In the genomic region with DNA sequence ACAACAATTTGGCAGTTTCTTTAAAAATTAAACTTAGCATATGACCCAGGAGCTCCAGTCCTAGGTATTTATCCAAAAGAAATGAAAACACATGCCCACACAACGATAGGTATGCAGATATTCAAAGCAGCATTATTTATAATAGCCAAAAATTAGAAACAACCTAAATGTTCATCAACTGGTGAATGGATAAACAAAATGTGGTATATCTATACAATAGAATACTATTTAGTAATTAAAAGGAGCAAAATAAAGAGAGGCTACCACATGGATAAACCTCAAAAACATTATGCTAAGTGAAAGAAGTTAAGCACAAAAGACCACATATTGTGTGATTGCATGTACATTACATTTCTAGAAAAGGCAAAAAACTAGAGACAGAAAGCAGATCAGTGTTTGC, we compare ENCODE assay signal across 29 cellular contexts.
"Had no signal": no experiment of that assay in that cellular context is flagged by ENCODE, and none has a peak within 500 bp of the region (broad histone marks: within the 10 kb centered on the region; RNA-seq: fewer than 3 reads in every experiment).

No MANE protein-coding gene starts in this region.

- H3K27ac ChIP-seq: stomach, suprapubic skin, testis, thyroid gland, tibial artery, transverse colon, upper lobe of left lung, upper lobe of right lung, uterus, vagina had no signal

- H3K36me3 ChIP-seq: stomach, suprapubic skin, thoracic aorta, thyroid gland, tibial artery, tibial nerve, transverse colon, upper lobe of left lung, upper lobe of right lung, uterus, vagina had no signal

- H3K36me3 Mint-ChIP-seq: stimulated activated effector memory CD8-positive, alpha-beta T cell treated with anti-CD3 and anti-CD28 coated beads, Interleukin-12 subunit alpha, Interleukin-12 subunit beta, amount 100 ng/mL, for 72 hours; stimulated activated memory B cell treated with anti-CD40 and anti-IgM and Interleukin-4, amounts not matched to agents 10 μg/mL and 1 μg/mL and 100 μg/mL, for 72 hours had no signal

- H3K9me3 ChIP-seq: stomach, suprapubic skin, testis, thoracic aorta, thyroid gland, tibial artery, tibial nerve, transverse colon, upper lobe of left lung, upper lobe of right lung, uterus, vagina had no signal

- DNase-seq: stimulated activated CD4-positive, alpha-beta T cell treated with anti-CD3 and anti-CD28 coated beads, Interleukin-2, amount 100 ng/mL, for 48 hours; stimulated activated CD4-positive, alpha-beta T cell treated with anti-CD3 and anti-CD28 coated beads, Interleukin-4, amount 100 ng/mL, for 1 hour; stimulated activated CD4-positive, alpha-beta T cell treated with anti-CD3 and anti-CD28 coated beads, Interleukin-4, amount 100 ng/mL, for 24 hours; stimulated activated CD4-positive, alpha-beta T cell treated with anti-CD3 and anti-CD28 coated beads, Interleukin-4, amount 100 ng/mL, for 4 hours; stimulated activated CD8-positive, alpha-beta memory T cell treated with anti-CD3 and anti-CD28 coated beads, Interleukin-4, amount 100 ng/mL, for 48 hours; stimulated activated naive B cell treated with anti-CD40 and anti-IgM and Interleukin-4, amounts not matched to agents 10 μg/mL and 1 μg/mL and 100 μg/mL, for 72 hours; stimulated activated naive CD4-positive, alpha-beta T cell; stimulated activated naive CD4-positive, alpha-beta T cell treated with Interleukin-2 at 50 U/mL for 16 hours; stimulated activated naive CD8-positive, alpha-beta T cell treated with anti-CD3 and anti-CD28 coated beads, Interleukin-15, amount 100 ng/mL, for 72 hours; stimulated activated naive CD8-positive, alpha-beta T cell treated with anti-CD3 and anti-CD28 coated beads, Interleukin-15, Interleukin-2, amounts not matched to agents 100 U/mL and 50 U/mL, for 24 hours; stomach; substantia nigra; testis; thyroid gland; tibial artery; transverse colon; trophoblast cell; upper lobe of left lung; upper lobe of right lung; uterus had no signal

- H3K27ac Mint-ChIP-seq: stimulated activated effector memory CD8-positive, alpha-beta T cell treated with anti-CD3 and anti-CD28 coated beads, Interleukin-12 subunit alpha, Interleukin-12 subunit beta, amount 100 ng/mL, for 72 hours; stimulated activated memory B cell treated with anti-CD40 and anti-IgM and Interleukin-4, amounts not matched to agents 10 μg/mL and 1 μg/mL and 100 μg/mL, for 72 hours; stimulated activated naive B cell treated with anti-CD40 and anti-IgM and Interleukin-4, amounts not matched to agents 10 μg/mL and 1 μg/mL and 100 μg/mL, for 72 hours; stimulated activated naive CD8-positive, alpha-beta T cell treated with anti-CD3 and anti-CD28 coated beads, Interleukin-15, amount 100 ng/mL, for 72 hours; stimulated activated naive CD8-positive, alpha-beta T cell treated with anti-CD3 and anti-CD28 coated beads, Interleukin-15, Interleukin-2, amounts not matched to agents 100 ng/mL and 50 ng/mL, for 24 hours; type B pancreatic cell had no signal

- ATAC-seq: stimulated activated effector memory CD8-positive, alpha-beta T cell treated with anti-CD3 and anti-CD28 coated beads, Interleukin-12 subunit alpha, Interleukin-12 subunit beta, amount 100 ng/mL, for 72 hours; stimulated activated memory B cell treated with anti-CD40 and anti-IgM and Interleukin-4, amounts not matched to agents 10 μg/mL and 1 μg/mL and 100 μg/mL, for 72 hours; stimulated activated naive B cell treated with anti-CD40 and anti-IgM and Interleukin-4, amounts not matched to agents 10 μg/mL and 1 μg/mL and 100 μg/mL, for 72 hours; stimulated activated naive CD8-positive, alpha-beta T cell treated with anti-CD3 and anti-CD28 coated beads, Interleukin-15, amount 100 ng/mL, for 72 hours; stimulated activated naive CD8-positive, alpha-beta T cell treated with anti-CD3 and anti-CD28 coated beads, Interleukin-15, Interleukin-2, amounts not matched to agents 100 U/mL and 50 U/mL, for 24 hours; upper lobe of right lung had no signal

- H3K4me3 ChIP-seq: stomach, suprapubic skin, testis, thoracic aorta, thyroid gland, tibial artery, tibial nerve, transverse colon, upper lobe of left lung, upper lobe of right lung, uterus, vagina had no signal

- H3K27me3 ChIP-seq: stomach, suprapubic skin, testis, thyroid gland, tibial artery, tibial nerve, transverse colon, upper lobe of left lung, upper lobe of right lung, uterus, vagina had no signal

- H3K27me3 Mint-ChIP-seq: stimulated activated memory B cell treated with anti-CD40 and anti-IgM and Interleukin-4, amounts not matched to agents 10 μg/mL and 1 μg/mL and 100 μg/mL, for 72 hours; stimulated activated naive B cell treated with anti-CD40 and anti-IgM and Interleukin-4, amounts not matched to agents 10 μg/mL and 1 μg/mL and 100 μg/mL, for 72 hours had no signal

- H3K4me1 Mint-ChIP-seq: stimulated activated effector memory CD8-positive, alpha-beta T cell treated with anti-CD3 and anti-CD28 coated beads, Interleukin-12 subunit alpha, Interleukin-12 subunit beta, amount 100 ng/mL, for 72 hours; stimulated activated naive CD8-positive, alpha-beta T cell treated with anti-CD3 and anti-CD28 coated beads, Interleukin-15, amount 100 ng/mL, for 72 hours had no signal

- H3K4me3 Mint-ChIP-seq: stimulated activated effector memory CD8-positive, alpha-beta T cell treated with anti-CD3 and anti-CD28 coated beads, Interleukin-12 subunit alpha, Interleukin-12 subunit beta, amount 100 ng/mL, for 72 hours; stimulated activated memory B cell treated with anti-CD40 and anti-IgM and Interleukin-4, amounts not matched to agents 10 μg/mL and 1 μg/mL and 100 μg/mL, for 72 hours; stimulated activated naive B cell treated with anti-CD40 and anti-IgM and Interleukin-4, amounts not matched to agents 10 μg/mL and 1 μg/mL and 100 μg/mL, for 72 hours; stimulated activated naive CD8-positive, alpha-beta T cell treated with anti-CD3 and anti-CD28 coated beads, Interleukin-15, amount 100 ng/mL, for 72 hours; stimulated activated naive CD8-positive, alpha-beta T cell treated with anti-CD3 and anti-CD28 coated beads, Interleukin-15, Interleukin-2, amounts not matched to agents 100 ng/mL and 50 ng/mL, for 24 hours; type B pancreatic cell had no signal

- H3K4me1 ChIP-seq: testis, thyroid gland had no signal

- FAIRE-seq: urothelium cell line had no signal

- H3K9me3 Mint-ChIP-seq: stimulated activated effector memory CD8-positive, alpha-beta T cell treated with anti-CD3 and anti-CD28 coated beads, Interleukin-12 subunit alpha, Interleukin-12 subunit beta, amount 100 ng/mL, for 72 hours; stimulated activated naive CD8-positive, alpha-beta T cell treated with anti-CD3 and anti-CD28 coated beads, Interleukin-15, amount 100 ng/mL, for 72 hours; stimulated activated naive CD8-positive, alpha-beta T cell treated with anti-CD3 and anti-CD28 coated beads, Interleukin-15, Interleukin-2, amounts not matched to agents 100 ng/mL and 50 ng/mL, for 24 hours had no signal
